Comparison of ENCODE assay signal across 27 cellular contexts in genomic region chr1:224133741-224134299, GRCh38.
"Had no signal": no experiment of that assay in that cellular context is flagged by ENCODE, and none has a peak within 500 bp of the region (broad histone marks: within the 10 kb centered on the region; RNA-seq: fewer than 3 reads in every experiment).

No MANE protein-coding gene starts in this region.

- H3K4me3 ChIP-seq: SJCRH30 had no signal

- H3K4me1 ChIP-seq: SJCRH30 had no signal

- DNase-seq: activated CD4-positive, alpha-beta memory T cell treated with anti-CD3 and anti-CD28 coated beads, Interleukin-2, amount 10 ng/mL, durations not matched to agents 7 days and 5 days; activated CD4-positive, alpha-beta T cell treated with anti-CD3 and anti-CD28 coated beads for 36 hours; activated CD4-positive, alpha-beta T cell treated with anti-CD3 and anti-CD28 coated beads, Interleukin-2, amount 50 U/mL, for 1 hour; activated gamma-delta T cell; activated naive CD4-positive, alpha-beta T cell treated with anti-CD3 and anti-CD28 coated beads for 36 hours; activated T-cell treated with anti-CD3 and anti-CD28 coated beads for 4 hours; activated T-cell treated with anti-CD3 and anti-CD28 coated beads, Interleukin-2, amount 50 U/mL, for 48 hours; brain microvascular endothelial cell; caudate nucleus; Kasumi-1; KBM-7; NCI-H1092; NCI-H1417; NCI-H1694; NCI-H2029; NCI-H2107; NCI-H2171 treated with DMSO at 0.1 percent for 48 hours; NCI-H345; NCI-H510A; NCI-H526 treated with DMSO at 0.1 percent for 48 hours; NCI-H82; Right ventricle myocardium superior; SJCRH30; SK-N-SH; T-helper 1 cell; WERI-Rb-1 had no signal

- H3K27me3 ChIP-seq: brain microvascular endothelial cell, SJCRH30 had no signal

- H3K9me3 ChIP-seq: SJCRH30 had no signal

- ATAC-seq: activated CD4-positive, alpha-beta T cell treated with anti-CD3 and anti-CD28 coated beads for 36 hours; activated T-helper 17 cell treated with anti-CD3 and anti-CD28 coated beads, Interleukin-2, amount 50 U/mL, for 72 hours had no signal

- H3K27ac ChIP-seq: brain microvascular endothelial cell, SJCRH30, WERI-Rb-1 had no signal
